Comparison of ENCODE assay signal across 1 cellular context in genomic region chr17:17043668-17044226, GRCh38.
TF ChIP-seq lines count a peak whose summit lies in the region.

No MANE protein-coding gene starts in this region.

TF ChIP-seq in K562, 482 proteins besides CTCF, POLR2A, EP300 and RAD21 (continued from another document):
- no peak for TF ChIP-seq TSHZ1 (CRISPR knock-in tag; IDR thresholded peaks at IDR 0.05)
